ENCODE assay signal across 8 cellular contexts in the genomic region with DNA sequence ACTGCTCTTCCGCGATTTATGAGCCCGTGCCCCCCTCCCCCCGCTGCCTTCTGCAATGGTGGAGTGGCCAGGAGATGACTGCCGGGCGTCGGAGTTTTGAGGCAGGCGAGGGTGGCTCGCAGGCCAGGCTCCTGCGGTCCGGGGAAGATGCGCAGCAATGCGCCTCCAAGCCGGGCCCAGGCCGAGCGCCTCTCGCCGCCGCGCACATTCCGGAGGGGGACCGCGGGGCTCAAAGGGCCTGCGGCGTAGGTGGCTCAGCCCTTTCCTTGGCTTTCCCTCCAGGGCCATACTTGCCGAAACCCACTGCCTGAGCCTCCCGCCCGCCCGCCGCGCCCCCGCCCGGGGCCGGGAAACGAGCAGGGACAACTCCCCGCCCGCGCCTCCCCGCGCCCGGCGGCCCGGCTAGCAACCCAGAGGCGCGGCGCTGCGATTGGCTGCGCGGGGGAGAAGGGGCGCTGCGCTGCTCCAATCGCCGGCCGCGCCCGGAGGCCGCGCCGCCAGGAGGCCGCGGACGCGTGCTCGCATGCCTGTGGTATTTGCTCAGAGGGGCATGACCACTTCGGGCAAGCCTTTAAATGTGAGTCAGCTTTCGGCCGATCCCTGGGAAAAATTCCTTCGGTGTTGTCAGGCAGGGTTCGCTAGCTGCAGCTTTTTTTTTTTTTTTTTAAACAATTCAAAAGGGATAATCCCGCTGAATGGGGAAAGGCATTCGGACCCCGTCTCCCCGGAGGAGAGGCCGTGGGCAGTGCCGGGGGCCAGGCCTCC.
A peak's percentile ranks its signal among the peaks of the same experiment; 100 is the strongest.
DNase-seq lines count a peak whose midpoint lies in the region; ATAC-seq and TF ChIP-seq lines count a peak whose summit lies in the region.

No MANE protein-coding gene starts in this region.

- H3K9me3 ChIP-seq in left lung, result no peaks in the 10 kb centered on the region

- H3K27me3 ChIP-seq in left lung, result peaks cover 0 to 24% of the 10 kb centered on the region in 2 donors

- peak overlapping the region; percentile 85 to 91 for H3K27ac ChIP-seq in left lung

- no peaks in the 10 kb centered on the region for H3K36me3 Mint-ChIP-seq in dendritic cell treated with granulocyte-macrophage colony-stimulating factor and Interleukin-4, amounts not matched to agents 40 ng/mL and 50 ng/mL, for 4 days (ENCODE audit: low read depth)

- no peaks in the 10 kb centered on the region for H3K36me3 ChIP-seq in left lung

- H3K4me3 Mint-ChIP-seq in dendritic cell treated with granulocyte-macrophage colony-stimulating factor and Interleukin-4, amounts not matched to agents 40 ng/mL and 50 ng/mL, for 4 days, result peak overlapping the region; percentile 66

- peaks cover 8 to 27% of the 10 kb centered on the region in 2 donors for H3K4me1 ChIP-seq in left lung

- H3K27me3 Mint-ChIP-seq in dendritic cell treated with granulocyte-macrophage colony-stimulating factor and Interleukin-4, amounts not matched to agents 40 ng/mL and 50 ng/mL, for 4 days, result peaks cover 38% of the 10 kb centered on the region

- ATAC-seq in left lung (peak; percentile 96), HG02973 (IDR thresholded peaks at IDR 0.05; ENCODE audit: unreplicated experiment) (no peak)

- TF ChIP-seq CTCF in GM20000 (IDR thresholded peaks at IDR 0.05; ENCODE audit: extremely low read depth, missing control alignments) (no peak), left lung (IDR thresholded peaks at IDR 0.05) (no peak)

- DNase-seq in Ammon's horn (ENCODE audit: low spot score) (peak; percentile 83), GM20000 (ENCODE audit: low spot score) (peak; percentile 95), LHCN-M2 (ENCODE audit: low read depth) (peak; percentile 97), left lung (peak; percentile 91 to 93)
- DNase-seq in activated CD4-positive, alpha-beta T cell treated with anti-CD3 and anti-CD28 coated beads, Interleukin-2, amount 50 U/mL, for 4 hours, result peak; percentile 60 to 65
- peak; percentile 42 to 72 (median 53) for DNase-seq in stimulated activated CD4-positive, alpha-beta T cell treated with anti-CD3 and anti-CD28 coated beads, Interleukin-1b, Interleukin-23, amount 100 ng/mL, for 24 hours (ENCODE audit: low read depth in 4 of 4, low spot score in 1 of 4)

- no peaks in the 10 kb centered on the region for H3K9me3 Mint-ChIP-seq in dendritic cell treated with granulocyte-macrophage colony-stimulating factor and Interleukin-4, amounts not matched to agents 40 ng/mL and 50 ng/mL, for 4 days

- peak overlapping the region; percentile 61 for H3K27ac Mint-ChIP-seq in dendritic cell treated with granulocyte-macrophage colony-stimulating factor and Interleukin-4, amounts not matched to agents 40 ng/mL and 50 ng/mL, for 4 days

- intact Hi-C loops in dendritic cell treated with granulocyte-macrophage colony-stimulating factor and Interleukin-4, amounts not matched to agents 40 ng/mL and 50 ng/mL, for 4 days (cut with micrococcal nuclease), result no loop called here
- intact Hi-C loops in left lung (cut with DNase I), result no loop called here

- peaks cover 41% of the 10 kb centered on the region for H3K4me1 Mint-ChIP-seq in dendritic cell treated with granulocyte-macrophage colony-stimulating factor and Interleukin-4, amounts not matched to agents 40 ng/mL and 50 ng/mL, for 4 days (ENCODE audit: low read depth)

- peak overlapping the region; percentile 33 to 40 for H3K4me3 ChIP-seq in left lung
